8 cellular contexts compared by ENCODE assay signal in genomic region chr1:11012260-11013159, GRCh38. TPM values are rescaled to one million over a fixed set of nuclear protein-coding genes. Genes with fewer than 3 reads are reported as not detected.
A peak's percentile ranks its signal among the peaks of the same experiment; 100 is the strongest.
DNase-seq lines count a peak whose midpoint lies in the region; ATAC-seq and TF ChIP-seq lines count a peak whose summit lies in the region.

Gene TARDBP, plus strand, starts transcription at chr1:11012654. Its CDS starts 1,074 bp downstream, at chr1:11013728.

- H3K36me3 ChIP-seq in OCI-LY1 (ENCODE audit: insufficient read depth, low read length): peaks cover 43% of the 10 kb centered on the region

- peak within 1 kb of the TSS; percentile 97 for H3K4me2 ChIP-seq in OCI-LY1 (ENCODE audit: low read length)

- peak; percentile 79 for ATAC-seq in GM21526 (IDR thresholded peaks at IDR 0.05; ENCODE audit: low FRiP score, unreplicated experiment)

- H3K4me1 ChIP-seq in OCI-LY1 (ENCODE audit: insufficient read depth, low read length, severe bottlenecking) (peaks cover 22% of the 10 kb centered on the region), mononuclear cell (ENCODE audit: insufficient read depth, low read length) (peaks cover 27% of the 10 kb centered on the region)

- H3K9me2 ChIP-seq in OCI-LY1 (ENCODE audit: low read depth, low read length): no peaks in the 10 kb centered on the region

- DNase-seq in DMS 273 (lab: John Stamatoyannopoulos, UW; ENCODE audit: unreplicated experiment) (peak; percentile 96), HuH-7 (ENCODE audit: low spot score) (peak; percentile 86), activated T-cell treated with anti-CD3 and anti-CD28 coated beads for 1 hour (ENCODE audit: low read depth) (peak; percentile 85), epidermal melanocyte (ENCODE audit: insufficient read length, low spot score) (peak; percentile 91)
- DNase-seq in stimulated activated CD8-positive, alpha-beta memory T cell treated with anti-CD3 and anti-CD28 coated beads, Interleukin-2, amount 100 ng/mL, for 48 hours (ENCODE audit: low read depth in 2 of 2): peak; percentile 83 to 84

- H3K27me3 ChIP-seq in OCI-LY1 (ENCODE audit: insufficient read depth, low read length) (no peaks in the 10 kb centered on the region), mononuclear cell (ENCODE audit: insufficient read depth, low read length) (no peaks in the 10 kb centered on the region)

- H3K9me3 ChIP-seq in OCI-LY1 (ENCODE audit: low read length) (no peaks in the 10 kb centered on the region), mononuclear cell (ENCODE audit: low read depth, low read length) (no peaks in the 10 kb centered on the region)

- H3K4me3 ChIP-seq in OCI-LY1 (ENCODE audit: low read depth, low read length, poor library complexity, severe bottlenecking) (peak within 1 kb of the TSS; percentile 87), mononuclear cell (ENCODE audit: low read length) (peak within 1 kb of the TSS; percentile 86)

- peak within 1 kb of the TSS; percentile 61 for H3K27ac ChIP-seq in OCI-LY1 (ENCODE audit: low read depth, low read length, poor library complexity, severe bottlenecking)

- H4K20me1 ChIP-seq in OCI-LY1 (ENCODE audit: insufficient read depth, low read length): no peaks in the 10 kb centered on the region

- no peaks in the 10 kb centered on the region for H3F3A ChIP-seq in OCI-LY1 (ENCODE audit: insufficient read depth, low read length)

- H3K79me2 ChIP-seq in OCI-LY1 (ENCODE audit: insufficient read depth, low read length): peaks cover 24% of the 10 kb centered on the region

- no peak for TF ChIP-seq CTCF in OCI-LY1 (IDR thresholded peaks at IDR 0.05; ENCODE audit: low read length)

- H2AFZ ChIP-seq in OCI-LY1 (ENCODE audit: low read length): peak within 1 kb of the TSS; percentile 91; the same call in 1 of the 2 replicates

- peak within 1 kb of the TSS; percentile 89 for H3K9ac ChIP-seq in OCI-LY1 (ENCODE audit: low read length)

RNA-seq across cellular contexts. Expression of gene TARDBP, which starts in this region (rescaled TPM):
- total RNA-seq in mononuclear cell: 119 TPM

Comparison
In these comparisons a context has a peak if more than half of its experiments do, and no peak if none do; other contexts are left out.
1. Peak in every context shown above with its lines: DNase-seq, ATAC-seq, H3K4me3 ChIP-seq and H3K27ac ChIP-seq.